31 cellular contexts compared by ENCODE assay signal in genomic region chr2:67079729-67080128, GRCh38.
"Had no signal": no experiment of that assay in that cellular context is flagged by ENCODE, and none has a peak within 500 bp of the region (broad histone marks: within the 10 kb centered on the region; RNA-seq: fewer than 3 reads in every experiment).

No MANE protein-coding gene starts in this region.

- H3K27me3 ChIP-seq: brain microvascular endothelial cell, esophagus squamous epithelium, gastroesophageal sphincter had no signal

- H3K4me1 ChIP-seq: esophagus squamous epithelium had no signal

- H3K4me3 Mint-ChIP-seq: activated B cell treated with CpG ODN at 0.5 μM for 24 hours; activated CD8-positive, alpha-beta T cell treated with anti-CD3 and anti-CD28 coated beads for 36 hours; activated naive CD8-positive, alpha-beta T cell; activated T-cell treated with anti-CD3 and anti-CD28 coated beads, Interleukin-2, amount 50 U/mL, for 4 hours; activated T-helper 17 cell treated with anti-CD3 and anti-CD28 coated beads, Interleukin-2, amount 50 U/mL, for 72 hours; central memory CD8-positive, alpha-beta T cell; effector memory CD8-positive, alpha-beta T cell; T-helper 17 cell; T-helper 2 cell treated with Interferon-gamma antibody and Interleukin-4, amounts not matched to agents 5 μg/mL and 100 μg/mL, for 36 hours had no signal

- H3K4me1 Mint-ChIP-seq: activated B cell treated with CpG ODN at 0.5 μM for 24 hours; activated T-helper 17 cell treated with anti-CD3 and anti-CD28 coated beads, Interleukin-2, amount 50 U/mL, for 72 hours; central memory CD8-positive, alpha-beta T cell; T-helper 17 cell had no signal

- DNase-seq: activated B cell treated with CpG ODN at 0.5 μM for 24 hours; activated CD4-positive, alpha-beta T cell treated with anti-CD3 and anti-CD28 coated beads for 48 hours; activated CD4-positive, alpha-beta T cell treated with anti-CD3 and anti-CD28 coated beads, Interleukin-2, amount 50 U/mL, for 1 hour; activated CD4-positive, alpha-beta T cell treated with anti-CD3 and anti-CD28 coated beads, Interleukin-2, amount 50 U/mL, for 48 hours; activated CD8-positive, alpha-beta memory T cell treated with anti-CD3 and anti-CD28 coated beads for 24 hours; activated CD8-positive, alpha-beta T cell treated with anti-CD3 and anti-CD28 coated beads for 36 hours; activated effector memory CD4-positive, alpha-beta T cell treated with Interleukin-2 at 50 U/mL for 16 hours; activated gamma-delta T cell treated with Interleukin-2 at 50 U/mL for 16 hours; activated naive CD4-positive, alpha-beta T cell treated with anti-CD3 and anti-CD28 coated beads, Interleukin-2, amount 50 U/mL, for 16 hours; activated naive CD4-positive, alpha-beta T cell treated with Interleukin-2 at 50 U/mL for 16 hours; activated T-cell treated with anti-CD3 and anti-CD28 coated beads, Interleukin-2, amount 50 U/mL, for 4 hours; amniotic stem cell; anterior cingulate cortex; brain microvascular endothelial cell; dermis blood vessel endothelial cell; effector CD4-positive, alpha-beta T cell; effector memory CD8-positive, alpha-beta T cell; erythroblast; esophagus squamous epithelium; foreskin melanocyte; T-helper 1 cell; T-helper 17 cell; T1000; WERI-Rb-1 had no signal

- H3K9me3 Mint-ChIP-seq: activated T-cell treated with anti-CD3 and anti-CD28 coated beads, Interleukin-2, amount 50 U/mL, for 4 hours; activated T-helper 17 cell treated with anti-CD3 and anti-CD28 coated beads, Interleukin-2, amount 50 U/mL, for 72 hours had no signal

- H3K27me3 Mint-ChIP-seq: activated B cell treated with CpG ODN at 0.5 μM for 24 hours; activated CD8-positive, alpha-beta T cell treated with anti-CD3 and anti-CD28 coated beads for 36 hours; activated naive CD8-positive, alpha-beta T cell; activated T-helper 17 cell treated with anti-CD3 and anti-CD28 coated beads, Interleukin-2, amount 50 U/mL, for 72 hours; central memory CD8-positive, alpha-beta T cell; effector memory CD8-positive, alpha-beta T cell; T-helper 17 cell had no signal

- ATAC-seq: activated CD4-positive, CD25-positive, alpha-beta regulatory T cell treated with anti-CD3 and anti-CD28 coated beads, Interleukin-2, amount 50 U/mL, for 24 hours; activated CD8-positive, alpha-beta T cell treated with anti-CD3 and anti-CD28 coated beads for 36 hours; activated T-cell treated with anti-CD3 and anti-CD28 coated beads, Interleukin-2, amount 50 U/mL, for 4 hours; activated T-helper 17 cell treated with anti-CD3 and anti-CD28 coated beads, Interleukin-2, amount 50 U/mL, for 72 hours; effector memory CD8-positive, alpha-beta T cell; gastroesophageal sphincter; T-helper 17 cell had no signal

- H3K36me3 ChIP-seq: brain microvascular endothelial cell, esophagus squamous epithelium, gastroesophageal sphincter, WERI-Rb-1 had no signal

- H3K27ac Mint-ChIP-seq: activated B cell treated with CpG ODN at 0.5 μM for 24 hours; activated CD8-positive, alpha-beta T cell treated with anti-CD3 and anti-CD28 coated beads for 36 hours; activated naive CD8-positive, alpha-beta T cell; activated T-helper 17 cell treated with anti-CD3 and anti-CD28 coated beads, Interleukin-2, amount 50 U/mL, for 72 hours; effector memory CD8-positive, alpha-beta T cell; T-helper 17 cell; T-helper 2 cell treated with Interferon-gamma antibody and Interleukin-4, amounts not matched to agents 5 μg/mL and 100 μg/mL, for 36 hours had no signal

- H3K27ac ChIP-seq: brain microvascular endothelial cell, coronary artery, esophagus squamous epithelium, gastroesophageal sphincter, WERI-Rb-1 had no signal

- H3K4me3 ChIP-seq: coronary artery, esophagus squamous epithelium, gastroesophageal sphincter had no signal

- H3K36me3 Mint-ChIP-seq: activated naive CD8-positive, alpha-beta T cell had no signal
